ENCODE assay signal across 9 cellular contexts in the genomic region with DNA sequence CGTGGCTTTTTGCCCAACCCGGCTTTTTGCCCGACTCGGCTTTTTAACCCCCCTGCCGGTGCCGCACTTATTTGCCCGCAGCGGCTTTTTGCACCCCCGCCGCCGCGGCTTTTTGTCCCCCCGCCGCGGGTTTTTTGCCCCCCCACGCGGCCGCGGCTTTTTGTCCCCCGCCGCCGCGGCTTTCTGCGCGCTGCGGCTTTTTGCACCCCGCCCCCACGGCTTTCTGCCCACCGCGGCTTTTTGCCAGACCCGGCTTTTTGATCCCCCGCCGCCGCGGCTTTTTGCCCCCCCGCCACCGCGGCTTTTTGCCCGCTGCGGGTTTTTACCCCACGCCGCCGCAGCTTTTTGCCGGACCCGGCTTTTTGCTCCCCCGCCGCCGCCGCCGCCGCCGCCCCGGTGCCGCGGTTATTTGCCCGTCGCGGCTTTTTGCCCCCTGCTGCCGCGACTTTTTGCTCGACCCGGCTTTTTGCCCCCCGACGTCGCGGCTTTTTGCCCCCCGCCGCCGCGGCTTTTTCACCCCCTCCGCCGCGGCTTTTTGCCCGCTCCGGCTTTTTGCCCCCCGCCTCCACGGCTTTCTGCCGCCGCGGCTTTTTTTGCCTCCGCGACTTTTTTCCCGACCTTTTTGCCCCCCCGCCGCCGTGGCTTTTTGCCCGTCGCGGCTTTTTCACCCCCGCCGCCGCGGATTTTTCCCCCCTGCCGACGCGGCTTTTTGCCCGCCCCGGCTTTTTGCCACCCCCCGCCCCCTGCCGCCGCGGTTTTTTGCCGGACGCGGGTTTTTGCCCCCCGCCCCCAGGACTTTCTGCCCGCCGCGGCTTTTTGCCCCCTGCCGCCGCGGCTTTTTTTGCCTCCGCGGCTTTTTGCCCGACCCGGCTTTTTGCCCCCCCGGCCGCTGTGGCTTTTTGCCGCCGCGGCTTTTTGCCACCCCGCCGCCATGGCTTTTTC.
DNase-seq lines count a peak whose midpoint lies in the region; ATAC-seq, FAIRE-seq and TF ChIP-seq lines count a peak whose summit lies in the region.
"Had no signal": no experiment of that assay in that cellular context is flagged by ENCODE, and none has a peak within 500 bp of the region (broad histone marks: within the 10 kb centered on the region; RNA-seq: fewer than 3 reads in every experiment).

No MANE protein-coding gene starts in this region.

- H3K4me1 ChIP-seq in GM12878 (ENCODE audit: control insufficient read depth, insufficient read depth, low read length), result no peaks in the 10 kb centered on the region
- H3K4me1 ChIP-seq in upper lobe of right lung, result peaks cover 13% of the 10 kb centered on the region

- no peaks in the 10 kb centered on the region for H3K79me2 ChIP-seq in GM12878 (ENCODE audit: control insufficient read depth, insufficient read depth, low read length)

- TF ChIP-seq POLR2A in GM12878 (IDR thresholded peaks at IDR 0.05; ENCODE audit: low read depth, low read length), result no peak

- TF ChIP-seq CTCF in GM12878 (IDR thresholded peaks at IDR 0.05 in 2 of 3, conservative IDR thresholded peaks at IDR 0.05 in 1 of 3; ENCODE audit: control insufficient read depth in 2 of 3, extremely low read depth in 1 of 3, insufficient read depth in 1 of 3, low read depth in 3 of 3, low read length in 3 of 3) (no peak), upper lobe of right lung (IDR thresholded peaks at IDR 0.05) (no peak)

- no peak for FAIRE-seq in GM12878 (lab: Jason Lieb, UNC)

- H3K27me3 ChIP-seq in GM12878 (replicated peaks in 1 of 2; ENCODE audit: control insufficient read depth in 2 of 2, insufficient read depth in 2 of 2, low read length in 1 of 2) (peaks cover 0 to 2% of the 10 kb centered on the region in 2 experiments; a peak in 3 of 4 replicates), upper lobe of right lung (peaks cover 35% of the 10 kb centered on the region)

- POLR2A ChIA-PET in GM12878 (lab: Charles Lee), result no interaction called here

- no peaks in the 10 kb centered on the region for H3K9me3 ChIP-seq in GM12878 (replicated peaks; ENCODE audit: control insufficient read depth, insufficient read depth, low read length)
- H3K9me3 ChIP-seq in upper lobe of right lung, result no peaks in the 10 kb centered on the region

- peaks cover 4% of the 10 kb centered on the region for H3K4me1 Mint-ChIP-seq in activated naive CD4-positive, alpha-beta T cell treated with anti-CD3 and anti-CD28 coated beads, Interleukin-2, amount 10 ng/mL, durations not matched to agents 7 days and 5 days

- H3K27ac ChIP-seq in GM12878 (ENCODE audit: control insufficient read depth, insufficient read depth), result no peak overlapping the region
- H3K27ac ChIP-seq in upper lobe of right lung, result no peak overlapping the region

- H3K27ac Mint-ChIP-seq in activated naive CD4-positive, alpha-beta T cell treated with anti-CD3 and anti-CD28 coated beads, Interleukin-2, amount 10 ng/mL, durations not matched to agents 7 days and 5 days, result no peak overlapping the region

- no peaks in the 10 kb centered on the region for H3K9me3 Mint-ChIP-seq in activated naive CD4-positive, alpha-beta T cell treated with anti-CD3 and anti-CD28 coated beads, Interleukin-2, amount 10 ng/mL, durations not matched to agents 7 days and 5 days

- peaks cover 42% of the 10 kb centered on the region for H3K27me3 Mint-ChIP-seq in activated naive CD4-positive, alpha-beta T cell treated with anti-CD3 and anti-CD28 coated beads, Interleukin-2, amount 10 ng/mL, durations not matched to agents 7 days and 5 days

- no peak for TF ChIP-seq EP300 in GM12878 (IDR thresholded peaks at IDR 0.05; ENCODE audit: borderline replicate concordance in 1 of 2, control insufficient read depth in 1 of 2, low read depth in 2 of 2, low read length in 2 of 2)

- no peak for TF ChIP-seq RAD21 in GM12878 (IDR thresholded peaks at IDR 0.05; ENCODE audit: insufficient read depth, low read depth, low read length)

- RAD21 ChIA-PET in GM12878 (lab: Charles Lee; ENCODE audit: unreplicated experiment), result no interaction called here

- no TSS peak for BruUV-seq in GM12878 (replicated peaks; lab: Mats Ljungman, UMichigan)

- 14% methylated on average over 123 of the region's 123 CpGs for WGBS in GM12878 (ENCODE audit: insufficient coverage, insufficient replicate concordance, low lambda C conversion rate, missing lambda C conversion rate)

- in situ Hi-C loops in GM12878 (cut with MboI), result no loop called here

- peak; percentile 42 for DNase-seq in activated naive CD4-positive, alpha-beta T cell treated with anti-CD3 and anti-CD28 coated beads, Interleukin-2, amount 50 U/mL, for 16 hours
- no peak for DNase-seq in activated naive CD4-positive, alpha-beta T cell treated with anti-CD3 and anti-CD28 coated beads, Interleukin-2, amount 10 ng/mL, durations not matched to agents 7 days and 5 days
- DNase-seq in GM12878 (ENCODE audit: low read depth, low spot score) (no peak), left colon (peak in 1 of 2 donors; percentile 45), upper lobe of right lung (peak; percentile 71), OCI-M1 (lab: John Stamatoyannopoulos, UW) (no peak), NCI-H1436 (lab: John Stamatoyannopoulos, UW) (no peak), GM19240 (ENCODE audit: insufficient read length, low spot score) (no peak)
- DNase-seq: DND-41 had no signal

- ATAC-seq in GM12878 (no peak), left colon (peak; percentile 29), upper lobe of right lung (no peak)

- H2AFZ ChIP-seq in GM12878 (ENCODE audit: control insufficient read depth, low read depth, low read length), result no peak overlapping the region

- no peak overlapping the region for H3K4me3 Mint-ChIP-seq in activated naive CD4-positive, alpha-beta T cell treated with anti-CD3 and anti-CD28 coated beads, Interleukin-2, amount 10 ng/mL, durations not matched to agents 7 days and 5 days

- SMC1A ChIA-PET in GM12878 (lab: Charles Lee; ENCODE audit: uncharacterized antibody, unreplicated experiment), result no interaction called here

- H4K20me1 ChIP-seq in GM12878 (ENCODE audit: control insufficient read depth, insufficient read depth), result no peaks in the 10 kb centered on the region

- H3K4me3 ChIP-seq in GM12878 (no peak overlapping the region), upper lobe of right lung (peak overlapping the region; percentile 51)

- H3K9ac ChIP-seq in GM12878 (ENCODE audit: control insufficient read depth, insufficient read depth, low read length), result no peak overlapping the region

- CTCF ChIA-PET in activated naive CD4-positive, alpha-beta T cell treated with anti-CD3 and anti-CD28 coated beads, Interleukin-2, amount 10 ng/mL, durations not matched to agents 7 days and 5 days (lab: Charles Lee), result no interaction called here
- CTCF ChIA-PET in GM12878 (lab: Yijun Ruan, JAX), result no interaction called here

- H3K36me3 Mint-ChIP-seq in activated naive CD4-positive, alpha-beta T cell treated with anti-CD3 and anti-CD28 coated beads, Interleukin-2, amount 10 ng/mL, durations not matched to agents 7 days and 5 days, result peaks cover 3% of the 10 kb centered on the region

- intact Hi-C loops in GM12878 (cut with micrococcal nuclease; ENCODE audit: unreplicated experiment), result no loop called here
- intact Hi-C loops in left colon (cut with DNase I, micrococcal nuclease), result no loop called here
- intact Hi-C loops in upper lobe of right lung (cut with DNase I), result no loop called here

- H3K4me2 ChIP-seq in GM12878 (ENCODE audit: control insufficient read depth, insufficient read depth), result no peak overlapping the region

- no peaks in the 10 kb centered on the region for H3K36me3 ChIP-seq in GM12878 (ENCODE audit: control insufficient read depth in 2 of 2, insufficient read depth in 2 of 2, low read length in 1 of 2)
- H3K36me3 ChIP-seq in upper lobe of right lung, result no peaks in the 10 kb centered on the region

TF ChIP-seq in GM12878, 131 proteins besides CTCF, POLR2A, EP300 and RAD21:
- TF ChIP-seq SUZ12 (IDR thresholded peaks at IDR 0.05; ENCODE audit: unreplicated experiment) (peak; percentile 100), CBX3 (IDR thresholded peaks at IDR 0.05; ENCODE audit: borderline replicate concordance, low read depth) (no peak), EZH2 (IDR thresholded peaks at IDR 0.05; ENCODE audit: borderline replicate concordance, control insufficient read depth, low read depth, low read length) (peak; percentile 9; the same call in 1 of the 2 replicates), NR2F1 (conservative IDR thresholded peaks at IDR 0.05) (peak; percentile 38; the same call in 1 of the 2 replicates)

Comparison
In these comparisons a context has a peak if more than half of its experiments do, and no peak if none do; other contexts are left out.
1. DNase-seq: peak in activated naive CD4-positive, alpha-beta T cell treated with anti-CD3 and anti-CD28 coated beads, Interleukin-2, amount 50 U/mL, for 16 hours (single experiment) and upper lobe of right lung (single experiment); none in activated naive CD4-positive, alpha-beta T cell treated with anti-CD3 and anti-CD28 coated beads, Interleukin-2, amount 10 ng/mL, durations not matched to agents 7 days and 5 days (single experiment), GM12878 (single experiment), OCI-M1 (single experiment), NCI-H1436 (single experiment) and GM19240 (single experiment).